Comparison of ENCODE assay signal across 7 cellular contexts in the genomic region with DNA sequence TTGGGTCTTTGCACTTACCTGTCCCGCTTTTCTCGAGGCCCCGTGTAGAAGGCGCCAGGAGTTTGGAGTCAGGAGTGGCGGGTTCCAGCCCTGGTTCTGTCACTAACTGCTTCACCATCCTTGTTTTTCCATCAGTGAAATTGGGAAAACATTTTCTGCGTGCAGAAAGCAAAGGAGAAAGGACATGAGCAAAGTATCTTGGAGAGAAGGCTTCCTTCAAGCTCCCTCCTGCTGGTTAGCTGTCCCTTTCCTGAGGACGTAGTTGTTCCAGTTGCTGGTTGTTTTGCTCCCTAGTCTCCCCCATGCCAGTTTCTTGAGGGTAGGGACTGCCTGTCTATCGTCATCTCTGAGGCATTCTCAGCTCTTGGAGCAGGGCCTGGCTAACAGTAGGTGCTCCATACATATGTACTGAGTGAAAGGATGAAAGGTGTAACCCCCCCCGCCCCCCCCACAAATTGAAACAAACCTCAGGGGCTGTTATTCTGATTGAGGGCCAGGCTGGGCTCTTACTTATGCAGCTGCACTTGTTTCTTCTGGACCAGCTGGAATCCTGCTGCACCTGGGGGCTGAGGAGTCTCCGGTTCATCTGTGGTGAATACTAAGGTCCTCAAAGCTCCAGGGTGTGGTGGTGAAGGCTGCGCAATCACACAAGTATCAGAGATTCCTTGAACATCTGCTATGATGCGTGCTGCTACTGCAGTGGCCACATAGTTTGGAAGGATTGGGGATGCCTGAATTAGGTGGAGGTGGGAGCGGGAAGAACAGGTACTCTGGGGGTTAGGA. TPM values are rescaled to one million over a fixed set of nuclear protein-coding genes. Genes with fewer than 3 reads are reported as not detected.
DNase-seq lines count a peak whose midpoint lies in the region; ATAC-seq and TF ChIP-seq lines count a peak whose summit lies in the region.

No MANE protein-coding gene starts in this region.

- 47 to 56% (median 54%) methylated on average over 13 of the region's 13 CpGs for WGBS in ovary, 3 donors

- intact Hi-C loops in ovary (cut with DNase I): loop anchor here in 1 of 4 donors (10.0 kb wide), 1 partner anchor 225 kb away; no protein-coding TSS in a partner anchor

- peak; percentile 11 for TF ChIP-seq POLR2A in ovary (IDR thresholded peaks at IDR 0.05)

- H3K9me3 ChIP-seq in endocrine pancreas (ENCODE audit: control insufficient read depth, low read length): no peaks in the 10 kb centered on the region
- no peaks in the 10 kb centered on the region for H3K9me3 ChIP-seq in ovary

- peak overlapping the region; percentile 35 for H3K9ac ChIP-seq in endocrine pancreas (ENCODE audit: control insufficient read depth, insufficient read depth, low read length)

- no peak for TF ChIP-seq EP300 in ovary (IDR thresholded peaks at IDR 0.05)

- H3K4me3 ChIP-seq in endocrine pancreas (ENCODE audit: control insufficient read depth, insufficient read depth, low read length): no peak overlapping the region
- H3K4me3 ChIP-seq in ovary: peak overlapping the region; percentile 83

- H3K4me1 ChIP-seq in endocrine pancreas (ENCODE audit: control insufficient read depth, insufficient read depth, low read length): no peaks in the 10 kb centered on the region
- H3K4me1 ChIP-seq in ovary (ENCODE audit: insufficient read depth): peaks cover 28% of the 10 kb centered on the region

- peak overlapping the region; percentile 84 to 89 for H3K27ac ChIP-seq in ovary

- H3K36me3 ChIP-seq in endocrine pancreas (ENCODE audit: control insufficient read depth, insufficient read depth, low read length): no peaks in the 10 kb centered on the region
- H3K36me3 ChIP-seq in ovary: no peaks in the 10 kb centered on the region

- ATAC-seq in GM21528 (IDR thresholded peaks at IDR 0.05; ENCODE audit: low FRiP score, unreplicated experiment) (peak; percentile 2), HG03025 (IDR thresholded peaks at IDR 0.05; ENCODE audit: low FRiP score, unreplicated experiment) (no peak)

- DNase-seq in NAMALWA (ENCODE audit: low spot score): peak; percentile 70
- no peak for DNase-seq in ovary
- no peak for DNase-seq in DMS79 (lab: John Stamatoyannopoulos, UW)
- DNase-seq in ureter (ENCODE audit: low spot score): no peak

- H3K27me3 ChIP-seq in endocrine pancreas (ENCODE audit: control insufficient read depth, insufficient read depth, low read length) (no peaks in the 10 kb centered on the region), ovary (no peaks in the 10 kb centered on the region)

- TF ChIP-seq CTCF in ovary (IDR thresholded peaks at IDR 0.05): no peak

RNA-seq across cellular contexts. Expression of gene SMIM3, which starts 1.0 kb away (rescaled TPM):
- total RNA-seq in ovary (10 to 100 TPM; 14.7 to 33.6 (median 24.4) TPM), ureter (23.1 TPM)
- 10 to 100 TPM; 19.4 to 20.9 TPM for polyA plus RNA-seq in ovary

RNA-seq across cellular contexts. Expression of gene DCTN4, which starts 20.8 kb away (rescaled TPM):
- total RNA-seq in ovary (10 to 100 TPM; 55.2 to 87.4 (median 69.0) TPM), ureter (93.0 TPM)
- polyA plus RNA-seq in ovary: 10 to 100 TPM; 27.0 to 76.5 TPM
